In the genomic region with DNA sequence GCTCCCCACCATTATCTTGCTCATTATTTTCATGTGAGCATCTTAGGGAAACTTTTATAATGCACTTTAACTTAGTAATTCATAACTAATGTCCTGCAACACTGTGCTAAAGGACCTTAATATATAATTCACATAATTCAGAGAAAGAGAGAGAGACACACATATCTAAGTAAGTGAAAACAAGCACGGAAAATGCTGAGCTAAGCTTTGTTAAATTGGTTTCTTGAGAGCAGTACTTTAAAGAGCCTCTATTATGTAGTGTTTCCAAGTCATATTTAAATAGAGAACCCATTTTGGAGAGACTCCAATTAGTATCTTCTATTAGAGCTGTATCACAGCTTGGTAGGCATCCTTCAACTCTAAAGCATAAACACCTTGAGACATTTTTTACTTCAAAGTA, we compare ENCODE assay signal across 26 cellular contexts.
"Had no signal": no experiment of that assay in that cellular context is flagged by ENCODE, and none has a peak within 500 bp of the region (broad histone marks: within the 10 kb centered on the region; RNA-seq: fewer than 3 reads in every experiment).

No MANE protein-coding gene starts in this region.

- H3K9me3 ChIP-seq: colonic mucosa, esophagus squamous epithelium, gastroesophageal sphincter, left lung, lower lobe of right lung, mucosa of descending colon had no signal

- DNase-seq: colonic mucosa; cortex of kidney; effector CD8-positive, alpha-beta T cell; effector memory CD8-positive, alpha-beta T cell; endodermal cell; erythroblast; esophagus squamous epithelium; foreskin fibroblast; foreskin melanocyte; glutamatergic neuron; head of caudate nucleus; heart right ventricle; hippocampal formation; left cardiac atrium; left lung; left ventricle myocardium superior; lower lobe of right lung; mesenchymal stem cell; mucosa of descending colon; naive B cell had no signal

- ATAC-seq: effector memory CD8-positive, alpha-beta T cell; esophagus mucosa; gastroesophageal sphincter; heart right ventricle; left cardiac atrium; left lung; left ventricle myocardium superior; lower lobe of right lung; mucosa of descending colon had no signal

- FAIRE-seq: endometrium, islet of Langerhans, keratinocyte had no signal

- H3K27me3 ChIP-seq: colonic mucosa, esophagus squamous epithelium, gastroesophageal sphincter, heart right ventricle, left lung had no signal

- H3K27ac ChIP-seq: colonic mucosa, epithelial cell of prostate, esophagus squamous epithelium, gastroesophageal sphincter, heart right ventricle, left lung, lower lobe of right lung had no signal

- H3K36me3 ChIP-seq: colonic mucosa, esophagus squamous epithelium, gastroesophageal sphincter, heart right ventricle, left lung, lower lobe of right lung had no signal

- H3K4me1 ChIP-seq: colonic mucosa, esophagus squamous epithelium, gastroesophageal sphincter, heart right ventricle, left lung, lower lobe of right lung had no signal

- H3K4me3 ChIP-seq: colonic mucosa, esophagus squamous epithelium, gastroesophageal sphincter, heart right ventricle, left lung, lower lobe of right lung, mucosa of descending colon had no signal
